Comparison of ENCODE assay signal across 9 cellular contexts in genomic region chr3:30628931-30629590, GRCh38. TPM values are rescaled to one million over a fixed set of nuclear protein-coding genes. Genes with fewer than 3 reads are reported as not detected.
DNase-seq lines count a peak whose midpoint lies in the region; ATAC-seq and TF ChIP-seq lines count a peak whose summit lies in the region.
"Had no signal": no experiment of that assay in that cellular context is flagged by ENCODE, and none has a peak within 500 bp of the region (broad histone marks: within the 10 kb centered on the region; RNA-seq: fewer than 3 reads in every experiment).

No MANE protein-coding gene starts in this region.

- peak; percentile 19 for TF ChIP-seq CTCF in SU-DHL-6 (IDR thresholded peaks at IDR 0.05; ENCODE audit: insufficient read depth, low read length, poor library complexity, severe bottlenecking)

- no peaks in the 10 kb centered on the region for H3K9me3 ChIP-seq in SU-DHL-6 (ENCODE audit: insufficient read depth, low read length)
- H3K9me3 ChIP-seq: SJSA1 had no signal

- ATAC-seq in sciatic nerve (peak; percentile 46), HG02840 (IDR thresholded peaks at IDR 0.05; ENCODE audit: low FRiP score, unreplicated experiment) (no peak), HG03196 (IDR thresholded peaks at IDR 0.05; ENCODE audit: unreplicated experiment) (no peak)

- no peaks in the 10 kb centered on the region for H4K20me1 ChIP-seq in SU-DHL-6 (ENCODE audit: low read depth, low read length)

- H3K9me2 ChIP-seq in SU-DHL-6 (replicated peaks; ENCODE audit: insufficient read depth, low read length) = no peaks in the 10 kb centered on the region

- H2AFZ ChIP-seq in SU-DHL-6 (ENCODE audit: low read depth, low read length, severe bottlenecking) = no peak overlapping the region

- H3F3A ChIP-seq in SU-DHL-6 (ENCODE audit: insufficient read depth) = peaks cover 17% of the 10 kb centered on the region

- intact Hi-C loops in sciatic nerve (cut with DNase I) = loop anchor here (1.0 kb wide), 1 partner anchor 46 kb away; no protein-coding TSS in a partner anchor

- H3K27ac ChIP-seq in SU-DHL-6 (ENCODE audit: low read depth, low read length) = peak overlapping the region; percentile 58
- H3K27ac ChIP-seq: SJSA1 had no signal

- H3K79me2 ChIP-seq in SU-DHL-6 (ENCODE audit: insufficient read depth, low read length) = peaks cover 94% of the 10 kb centered on the region

- DNase-seq in HCEC 1CT (peak; percentile 30), fibroblast of peridontal ligament (ENCODE audit: extremely low read depth) (peak; percentile 40), sciatic nerve (ENCODE audit: low spot score) (no peak), NCI-H446 treated with DMSO at 0.1 percent for 48 hours (lab: John Stamatoyannopoulos, UW) (no peak), NCI-H1417 treated with DMSO at 0.1 percent for 48 hours (lab: John Stamatoyannopoulos, UW) (no peak)

- peak overlapping the region; percentile 41 for H3K4me2 ChIP-seq in SU-DHL-6 (ENCODE audit: low read depth, low read length, poor library complexity, severe bottlenecking)

- H3K9ac ChIP-seq in SU-DHL-6 (ENCODE audit: low read length) = peak overlapping the region; percentile 2; the same call in 1 of the 2 replicates

- no peaks in the 10 kb centered on the region for H3K27me3 ChIP-seq in SU-DHL-6 (ENCODE audit: low read length)
- H3K27me3 ChIP-seq: SJSA1 had no signal

- H3K36me3 ChIP-seq in SU-DHL-6 (ENCODE audit: low read length) = no peaks in the 10 kb centered on the region

- no peak overlapping the region for H3K4me3 ChIP-seq in SU-DHL-6 (ENCODE audit: insufficient read depth, low read length, poor library complexity, severe bottlenecking)
- H3K4me3 ChIP-seq: SJSA1 had no signal

RNA-seq across cellular contexts. Expression of gene TGFBR2, which starts 22.7 kb away (rescaled TPM):
- 221 TPM for total RNA-seq in sciatic nerve

Comparison
In these comparisons a context has a peak if more than half of its experiments do, and no peak if none do; other contexts are left out.
1. DNase-seq: peak in HCEC 1CT (single experiment) and fibroblast of peridontal ligament (single experiment); none in sciatic nerve (single experiment), NCI-H446 treated with DMSO at 0.1 percent for 48 hours (single experiment) and NCI-H1417 treated with DMSO at 0.1 percent for 48 hours (single experiment).